Comparison of ENCODE assay signal across 23 cellular contexts in the genomic region with DNA sequence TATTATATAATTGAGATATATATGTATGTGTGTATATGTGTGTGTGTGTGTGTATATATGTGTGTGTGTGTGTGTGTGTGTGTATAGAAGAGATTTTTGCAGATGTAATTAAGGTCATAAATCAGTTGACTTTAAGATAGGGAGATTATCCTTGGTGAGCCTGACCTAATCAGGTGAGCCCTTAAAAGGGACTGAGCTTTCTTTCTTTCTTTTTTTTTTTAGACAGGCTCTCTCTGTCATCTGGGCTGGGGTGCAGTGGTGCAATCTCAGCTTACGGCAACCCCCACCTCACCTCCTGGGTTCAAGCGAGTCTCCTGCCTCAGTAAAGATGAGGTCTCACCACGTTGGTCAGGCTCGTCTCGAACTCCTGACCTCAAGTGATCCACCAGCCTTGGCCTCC.
A peak's percentile ranks its signal among the peaks of the same experiment; 100 is the strongest.
DNase-seq lines count a peak whose midpoint lies in the region; ATAC-seq, FAIRE-seq and TF ChIP-seq lines count a peak whose summit lies in the region.
"Had no signal": no experiment of that assay in that cellular context is flagged by ENCODE, and none has a peak within 500 bp of the region (broad histone marks: within the 10 kb centered on the region; RNA-seq: fewer than 3 reads in every experiment).

No MANE protein-coding gene starts in this region.

- H3K27ac ChIP-seq in liver (ENCODE audit: low read depth in 1 of 2, low read length in 2 of 2) (peak overlapping the region; percentile 74 to 84), HepG2 (ENCODE audit: extremely low read length, insufficient read depth, low read length) (no peak overlapping the region), astrocyte (ENCODE audit: low read depth, low read length) (no peak overlapping the region), right lobe of liver (peak overlapping the region in 2 of 3 donors; percentile 81 to 82)
- H3K27ac ChIP-seq: A549 had no signal

- TF ChIP-seq CTCF in liver (IDR thresholded peaks at IDR 0.05; ENCODE audit: low read depth, low read length, missing input control), result no peak
- no peak for TF ChIP-seq CTCF in HepG2 (CRISPR knock-in tag; IDR thresholded peaks at IDR 0.05)
- no peak for TF ChIP-seq CTCF in astrocyte (IDR thresholded peaks at IDR 0.05; ENCODE audit: insufficient read depth, low read depth, low read length)
- TF ChIP-seq CTCF in right lobe of liver (IDR thresholded peaks at IDR 0.05), result no peak

- H3K4me2 ChIP-seq in HepG2 (ENCODE audit: low read depth, low read length), result no peak overlapping the region
- no peak overlapping the region for H3K4me2 ChIP-seq in astrocyte (ENCODE audit: low read length)
- H3K4me2 ChIP-seq: A549 had no signal

- in situ Hi-C loops in HepG2 (cut with HindIII; ENCODE audit: extremely low pct_ligation_motif_present, low pct_unique_long_range_greater_than_20kb), result no loop called here

- TF ChIP-seq RAD21 in liver (IDR thresholded peaks at IDR 0.05) (no peak), HepG2 (CRISPR knock-in tag; IDR thresholded peaks at IDR 0.05) (no peak)

- DNase-seq in HepG2 (ENCODE audit: low spot score) (no peak), astrocyte (ENCODE audit: low read depth) (no peak), right lobe of liver (no peak), MV-4-11 (lab: John Stamatoyannopoulos, UW) (no peak), amygdala (lab: John Stamatoyannopoulos, UW) (no peak)
- DNase-seq: AML-193; C1 segment of cervical spinal cord; CD4-positive, alpha-beta memory T cell; CD4-positive, CD25-positive, alpha-beta regulatory T cell; CD8-positive, alpha-beta memory T cell; COR-L47; DMS 273 treated with DMSO at 0.1 percent for 48 hours; DMS79; DND-41; EL; GDM1 had no signal

- no peak for TF ChIP-seq EP300 in HepG2 (IDR thresholded peaks at IDR 0.05; ENCODE audit: low read depth in 2 of 2, low read length in 2 of 2)
- TF ChIP-seq EP300 in HepG2 (CRISPR knock-in tag; IDR thresholded peaks at IDR 0.05; ENCODE audit: borderline replicate concordance), result no peak

- 76% methylated on average over 5 of the region's 5 CpGs for whole genome bisulfite sequencing in liver
- 66% methylated on average over 5 of the region's 5 CpGs for WGBS in HepG2 (ENCODE audit: low lambda C conversion rate)
- WGBS in right lobe of liver (ENCODE audit: insufficient coverage, low coverage, low lambda C conversion rate, missing lambda C conversion rate), result 53% methylated on average over 3 of the region's 5 CpGs

- peaks cover 31% of the 10 kb centered on the region for H3K4me1 Mint-ChIP-seq in astrocyte (ENCODE audit: low read depth, unreplicated experiment)
- H3K4me1 Mint-ChIP-seq: CD8-positive, alpha-beta memory T cell had no signal

- no peaks in the 10 kb centered on the region for H3K9me3 ChIP-seq in liver (ENCODE audit: control insufficient read depth in 4 of 4, low read length in 3 of 4)
- H3K9me3 ChIP-seq in HepG2 (ENCODE audit: low read length), result no peaks in the 10 kb centered on the region
- H3K9me3 ChIP-seq in astrocyte (ENCODE audit: insufficient read depth, low read depth, low read length), result no peaks in the 10 kb centered on the region
- H3K9me3 ChIP-seq in right lobe of liver, result no peaks in the 10 kb centered on the region
- H3K9me3 ChIP-seq: A549 had no signal

- H3K36me3 Mint-ChIP-seq in astrocyte (ENCODE audit: low read depth, unreplicated experiment), result no peaks in the 10 kb centered on the region
- H3K36me3 Mint-ChIP-seq: CD14-positive monocyte; CD4-positive, alpha-beta memory T cell; CD4-positive, CD25-positive, alpha-beta regulatory T cell; CD8-positive, alpha-beta memory T cell had no signal

- no peak for TF ChIP-seq POLR2A in HepG2 (IDR thresholded peaks at IDR 0.05; ENCODE audit: insufficient read depth in 1 of 2, low read depth in 2 of 2, low read length in 2 of 2)
- TF ChIP-seq POLR2A in right lobe of liver (IDR thresholded peaks at IDR 0.05), result no peak

- CTCF ChIA-PET in HepG2 (lab: Yijun Ruan, JAX; ENCODE audit: low intra/inter-chr PET ratio, low total read pairs), result no interaction called here

- ATAC-seq in HepG2, result no peak
- ATAC-seq in right lobe of liver, result no peak
- ATAC-seq: A549, GM12878 had no signal

- no peaks in the 10 kb centered on the region for H4K20me1 ChIP-seq in HepG2 (ENCODE audit: insufficient read depth, low read length)
- H4K20me1 ChIP-seq in astrocyte (ENCODE audit: insufficient read depth, low read length), result no peaks in the 10 kb centered on the region

- H3K4me1 ChIP-seq in liver (ENCODE audit: control insufficient read depth in 4 of 4, insufficient read depth in 4 of 4, low read length in 3 of 4) (peaks cover 11 to 65% (median 38%) of the 10 kb centered on the region in 4 donors), HepG2 (ENCODE audit: insufficient read depth, low read length) (peaks cover 66% of the 10 kb centered on the region), astrocyte (ENCODE audit: insufficient read depth, low read length) (peaks cover 6% of the 10 kb centered on the region), right lobe of liver (peaks cover 4 to 68% (median 28%) of the 10 kb centered on the region in 4 donors)
- H3K4me1 ChIP-seq: A549 had no signal

- intact Hi-C loops in HepG2 (cut with micrococcal nuclease; ENCODE audit: unreplicated experiment) (no loop called here), right lobe of liver (cut with DNase I) (no loop called here)

- no TSS peak for BruUV-seq in HepG2 (replicated peaks; lab: Mats Ljungman, UMichigan)

- no peaks in the 10 kb centered on the region for H3K79me2 ChIP-seq in HepG2 (ENCODE audit: insufficient read depth, low read length)
- H3K79me2 ChIP-seq in astrocyte (ENCODE audit: insufficient read depth, low read length), result no peaks in the 10 kb centered on the region

- H3K9ac ChIP-seq in liver (ENCODE audit: low read depth in 1 of 2, low read length in 2 of 2) (no peak overlapping the region), HepG2 (ENCODE audit: insufficient read depth, low read depth, low read length) (no peak overlapping the region), astrocyte (ENCODE audit: low read length) (no peak overlapping the region)

- H3K9me3 Mint-ChIP-seq in astrocyte (ENCODE audit: unreplicated experiment), result no peaks in the 10 kb centered on the region
- H3K9me3 Mint-ChIP-seq: CD14-positive monocyte; CD4-positive, CD25-positive, alpha-beta regulatory T cell; CD8-positive, alpha-beta memory T cell had no signal

- POLR2A ChIA-PET in HepG2 (lab: Yijun Ruan, JAX), result no interaction called here

- H3K27me3 ChIP-seq in liver (ENCODE audit: control insufficient read depth in 4 of 4, insufficient read depth in 4 of 4, low read length in 3 of 4) (no peaks in the 10 kb centered on the region), HepG2 (ENCODE audit: control insufficient read depth in 1 of 2, insufficient read depth in 2 of 2, low read length in 2 of 2) (no peaks in the 10 kb centered on the region), astrocyte (ENCODE audit: insufficient read depth, low read length) (no peaks in the 10 kb centered on the region), right lobe of liver (no peaks in the 10 kb centered on the region)

- FAIRE-seq in HepG2 (lab: Jason Lieb, UNC) (no peak), astrocyte (lab: Jason Lieb, UNC) (no peak)
- FAIRE-seq: A549, GM12878, GM12892, GM18507 had no signal

- H3K36me3 ChIP-seq in liver (ENCODE audit: control insufficient read depth in 4 of 4, insufficient read depth in 3 of 4, low read depth in 1 of 4, low read length in 3 of 4) (no peaks in the 10 kb centered on the region), HepG2 (replicated peaks in 1 of 2; ENCODE audit: control insufficient read depth in 1 of 2, insufficient read depth in 2 of 2, low read length in 2 of 2) (no peaks in the 10 kb centered on the region), astrocyte (ENCODE audit: insufficient read depth, low read length) (no peaks in the 10 kb centered on the region), right lobe of liver (no peaks in the 10 kb centered on the region)

- no peak overlapping the region for H3K4me3 Mint-ChIP-seq in astrocyte (ENCODE audit: unreplicated experiment)
- H3K4me3 Mint-ChIP-seq: B cell; CD14-positive monocyte; CD4-positive, alpha-beta memory T cell; CD4-positive, CD25-positive, alpha-beta regulatory T cell; CD8-positive, alpha-beta memory T cell had no signal

- H2AFZ ChIP-seq in HepG2 (ENCODE audit: low read length) (no peak overlapping the region), astrocyte (ENCODE audit: low read depth, low read length) (no peak overlapping the region)

- no peak overlapping the region for H3K4me3 ChIP-seq in liver (ENCODE audit: low read depth in 1 of 3, low read length in 3 of 3)
- H3K4me3 ChIP-seq in HepG2 (replicated peaks in 1 of 3; ENCODE audit: insufficient read depth in 1 of 3, low read depth in 2 of 3, low read length in 3 of 3), result no peak overlapping the region
- no peak overlapping the region for H3K4me3 ChIP-seq in astrocyte (ENCODE audit: insufficient read depth, low read depth, low read length)
- H3K4me3 ChIP-seq in right lobe of liver, result no peak overlapping the region
- H3K4me3 ChIP-seq: A549, GM12878 had no signal

- H3K27ac Mint-ChIP-seq in astrocyte (ENCODE audit: unreplicated experiment), result peak overlapping the region; percentile 13
- H3K27ac Mint-ChIP-seq: B cell; CD4-positive, alpha-beta memory T cell; CD4-positive, CD25-positive, alpha-beta regulatory T cell had no signal

- no peaks in the 10 kb centered on the region for H3K27me3 Mint-ChIP-seq in astrocyte (ENCODE audit: low read depth, unreplicated experiment)
- H3K27me3 Mint-ChIP-seq: B cell; CD8-positive, alpha-beta memory T cell had no signal

TF ChIP-seq in liver, 16 proteins besides CTCF, POLR2A, EP300 and RAD21 (continues in another document):
- TF ChIP-seq YY1 (IDR thresholded peaks at IDR 0.05) (no peak), NR2F2 (IDR thresholded peaks at IDR 0.05) (no peak)

TF ChIP-seq in HepG2, 621 proteins besides CTCF, POLR2A, EP300 and RAD21 (continues in another document):
- TF ChIP-seq, protein P1, sequence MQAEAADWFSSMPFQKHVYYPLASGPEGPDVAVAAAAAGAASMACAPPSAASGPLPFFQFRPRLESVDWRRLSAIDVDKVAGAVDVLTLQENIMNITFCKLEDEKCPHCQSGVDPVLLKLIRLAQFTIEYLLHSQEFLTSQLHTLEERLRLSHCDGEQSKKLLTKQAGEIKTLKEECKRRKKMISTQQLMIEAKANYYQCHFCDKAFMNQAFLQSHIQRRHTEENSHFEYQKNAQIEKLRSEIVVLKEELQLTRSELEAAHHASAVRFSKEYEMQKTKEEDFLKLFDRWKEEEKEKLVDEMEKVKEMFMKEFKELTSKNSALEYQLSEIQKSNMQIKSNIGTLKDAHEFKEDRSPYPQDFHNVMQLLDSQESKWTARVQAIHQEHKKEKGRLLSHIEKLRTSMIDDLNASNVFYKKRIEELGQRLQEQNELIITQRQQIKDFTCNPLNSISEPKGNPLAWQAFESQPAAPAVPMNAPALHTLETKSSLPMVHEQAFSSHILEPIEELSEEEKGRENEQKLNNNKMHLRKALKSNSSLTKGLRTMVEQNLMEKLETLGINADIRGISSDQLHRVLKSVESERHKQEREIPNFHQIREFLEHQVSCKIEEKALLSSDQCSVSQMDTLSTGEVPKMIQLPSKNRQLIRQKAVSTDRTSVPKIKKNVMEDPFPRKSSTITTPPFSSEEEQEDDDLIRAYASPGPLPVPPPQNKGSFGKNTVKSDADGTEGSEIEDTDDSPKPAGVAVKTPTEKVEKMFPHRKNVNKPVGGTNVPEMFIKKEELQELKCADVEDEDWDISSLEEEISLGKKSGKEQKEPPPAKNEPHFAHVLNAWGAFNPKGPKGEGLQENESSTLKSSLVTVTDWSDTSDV (CRISPR knock-in tag; IDR thresholded peaks at IDR 0.05), result no peak
- no peak for TF ChIP-seq MTA3 (CRISPR knock-in tag; IDR thresholded peaks at IDR 0.05)

Comparison
In these comparisons a context has a peak if more than half of its experiments do, and no peak if none do; other contexts are left out.
1. H3K27ac ChIP-seq: peak in liver (2 of 2) and right lobe of liver (2 of 3); none in HepG2 (single experiment) and astrocyte (single experiment).